Comparison of ENCODE assay signal across 19 cellular contexts in genomic region chr17:5823219-5823618, GRCh38.
DNase-seq lines count a peak whose midpoint lies in the region; ATAC-seq, FAIRE-seq and TF ChIP-seq lines count a peak whose summit lies in the region.
"Had no signal": no experiment of that assay in that cellular context is flagged by ENCODE, and none has a peak within 500 bp of the region (broad histone marks: within the 10 kb centered on the region; RNA-seq: fewer than 3 reads in every experiment).

No MANE protein-coding gene starts in this region.

- H3K9me3 Mint-ChIP-seq in activated CD4-positive, alpha-beta T cell treated with anti-CD3 and anti-CD28 coated beads, Interleukin-2, amount 10 ng/mL, durations not matched to agents 24 days and 14 days, result no peaks in the 10 kb centered on the region
- peaks cover 3% of the 10 kb centered on the region for H3K9me3 Mint-ChIP-seq in activated CD4-positive, alpha-beta T cell treated with anti-CD3 and anti-CD28 coated beads for 36 hours (ENCODE audit: low read depth)
- H3K9me3 Mint-ChIP-seq: CD4-positive, alpha-beta T cell had no signal

- TF ChIP-seq EP300 in K562 (IDR thresholded peaks at IDR 0.05; ENCODE audit: low read length), result no peak

- no peak for TF ChIP-seq POLR2A in HCT116 (IDR thresholded peaks at IDR 0.05; ENCODE audit: borderline replicate concordance, extremely low read depth, insufficient read depth, insufficient read length)
- no peak for TF ChIP-seq POLR2A in K562 (conservative IDR thresholded peaks at IDR 0.05)

- peak; percentile 43 for DNase-seq in activated CD4-positive, alpha-beta T cell treated with anti-CD3 and anti-CD28 coated beads, Interleukin-2, amount 10 ng/mL, durations not matched to agents 24 days and 14 days
- no peak for DNase-seq in activated CD4-positive, alpha-beta T cell treated with anti-CD3 and anti-CD28 coated beads for 36 hours
- peak; percentile 54 for DNase-seq in HCT116 (ENCODE audit: low read depth, low spot score)
- DNase-seq in K562 (ENCODE audit: extremely low read depth in 1 of 4, low spot score in 3 of 4), result peak in 1 of 4 experiments; percentile 9
- peak; percentile 19 for DNase-seq in lung (ENCODE audit: low spot score)
- no peak for DNase-seq in MG63
- DNase-seq in central memory CD4-positive, alpha-beta T cell, result no peak
- no peak for DNase-seq in stimulated activated CD4-positive, alpha-beta T cell treated with anti-CD3 and anti-CD28 coated beads, Interleukin-4, amount 100 ng/mL, for 4 hours
- DNase-seq: 8988T; C1 segment of cervical spinal cord; Calu3; CD4-positive, alpha-beta T cell; DMS 273 treated with DMSO at 0.1 percent for 48 hours; DMS79; GOT3 had no signal

- H3K36me3 ChIP-seq in HCT116 (ENCODE audit: control insufficient read depth in 1 of 2, insufficient read depth in 2 of 2, low read length in 2 of 2), result no peaks in the 10 kb centered on the region
- H3K36me3 ChIP-seq in K562 (ENCODE audit: control insufficient read depth, insufficient read depth, low read length), result no peaks in the 10 kb centered on the region
- H3K36me3 ChIP-seq in lung (ENCODE audit: control insufficient read depth in 2 of 2, insufficient read depth in 2 of 2, low read length in 2 of 2), result no peaks in the 10 kb centered on the region
- no peaks in the 10 kb centered on the region for H3K36me3 ChIP-seq in MG63
- H3K36me3 ChIP-seq: HAP-1 had no signal

- no peaks in the 10 kb centered on the region; the same call in 1 of the 2 replicates for H3K27me3 ChIP-seq in HCT116 (ENCODE audit: insufficient read depth, low read length)
- peaks cover 0 to 12% of the 10 kb centered on the region in 2 experiments; a peak in 1 of 5 replicates for H3K27me3 ChIP-seq in K562 (ENCODE audit: control insufficient read depth in 2 of 2, insufficient read depth in 2 of 2, low read length in 2 of 2)
- H3K27me3 ChIP-seq in lung (ENCODE audit: control insufficient read depth, insufficient read depth), result no peaks in the 10 kb centered on the region
- H3K27me3 ChIP-seq in MG63, result no peaks in the 10 kb centered on the region

- peaks cover 2% of the 10 kb centered on the region for H3K27me3 Mint-ChIP-seq in activated CD4-positive, alpha-beta T cell treated with anti-CD3 and anti-CD28 coated beads, Interleukin-2, amount 10 ng/mL, durations not matched to agents 24 days and 14 days
- peaks cover 22% of the 10 kb centered on the region for H3K27me3 Mint-ChIP-seq in activated CD4-positive, alpha-beta T cell treated with anti-CD3 and anti-CD28 coated beads for 36 hours

- H3K79me2 ChIP-seq in HCT116 (ENCODE audit: insufficient read depth, low read length) (no peaks in the 10 kb centered on the region), K562 (ENCODE audit: control insufficient read depth, insufficient read depth, low read length) (no peaks in the 10 kb centered on the region)

- TF ChIP-seq RAD21 in HCT116 (IDR thresholded peaks at IDR 0.05; ENCODE audit: low read depth), result peak; percentile 1; the same call in 1 of the 2 replicates
- TF ChIP-seq RAD21 in K562 (CRISPR knock-in tag; conservative IDR thresholded peaks at IDR 0.05 in 1 of 2, IDR thresholded peaks at IDR 0.05 in 1 of 2), result no peak

- H3K9me3 ChIP-seq in HCT116 (ENCODE audit: control insufficient read depth in 1 of 2, insufficient read depth in 1 of 2, low read depth in 1 of 2, low read length in 2 of 2) (no peaks in the 10 kb centered on the region), K562 (replicated peaks; ENCODE audit: control insufficient read depth, insufficient read depth, low read depth, low read length) (no peaks in the 10 kb centered on the region), lung (ENCODE audit: control insufficient read depth in 2 of 2, insufficient read depth in 1 of 2, low read length in 1 of 2) (no peaks in the 10 kb centered on the region), MG63 (peaks cover 2% of the 10 kb centered on the region; the same call in 1 of the 2 replicates)
- H3K9me3 ChIP-seq: HAP-1 had no signal

- TF ChIP-seq CTCF in HCT116 (IDR thresholded peaks at IDR 0.05 in 2 of 3, conservative IDR thresholded peaks at IDR 0.05 in 1 of 3; ENCODE audit: borderline replicate concordance in 1 of 3, insufficient read depth in 1 of 3, low read depth in 2 of 3, low read length in 2 of 3), result no peak
- no peak for TF ChIP-seq CTCF in K562 (IDR thresholded peaks at IDR 0.05 in 2 of 3, conservative IDR thresholded peaks at IDR 0.05 in 1 of 3; ENCODE audit: insufficient read depth in 2 of 3, low read depth in 1 of 3, low read length in 3 of 3)
- no peak for TF ChIP-seq CTCF in lung (IDR thresholded peaks at IDR 0.05; ENCODE audit: control extremely low read depth, extremely low read depth)

- no peaks in the 10 kb centered on the region for H3K36me3 Mint-ChIP-seq in activated CD4-positive, alpha-beta T cell treated with anti-CD3 and anti-CD28 coated beads, Interleukin-2, amount 10 ng/mL, durations not matched to agents 24 days and 14 days (ENCODE audit: low read depth)
- H3K36me3 Mint-ChIP-seq in activated CD4-positive, alpha-beta T cell treated with anti-CD3 and anti-CD28 coated beads for 36 hours (ENCODE audit: low read depth), result no peaks in the 10 kb centered on the region

- intact Hi-C loops in activated CD4-positive, alpha-beta T cell treated with anti-CD3 and anti-CD28 coated beads, Interleukin-2, amount 10 ng/mL, durations not matched to agents 24 days and 14 days (cut with micrococcal nuclease), result no loop called here
- intact Hi-C loops in activated CD4-positive, alpha-beta T cell treated with anti-CD3 and anti-CD28 coated beads for 36 hours (cut with DNase I, micrococcal nuclease), result no loop called here
- intact Hi-C loops in HCT116 (cut with micrococcal nuclease) (no loop called here), K562 (cut with micrococcal nuclease) (no loop called here)

- CTCF ChIA-PET in activated CD4-positive, alpha-beta T cell treated with anti-CD3 and anti-CD28 coated beads for 36 hours (lab: Charles Lee), result no interaction called here
- CTCF ChIA-PET in HCT116 (lab: Charles Lee) (no interaction called here), K562 (lab: Yijun Ruan, JAX; ENCODE audit: low intra/inter-chr PET ratio) (no interaction called here)

- H4K20me1 ChIP-seq in HCT116 (ENCODE audit: insufficient read depth), result no peaks in the 10 kb centered on the region
- H4K20me1 ChIP-seq in K562 (replicated peaks; ENCODE audit: control insufficient read depth, insufficient read depth, low read length), result no peaks in the 10 kb centered on the region

- POLR2A ChIA-PET in activated CD4-positive, alpha-beta T cell treated with anti-CD3 and anti-CD28 coated beads for 36 hours (lab: Charles Lee), result no interaction called here
- POLR2A ChIA-PET in HCT116 (lab: Charles Lee) (interaction anchor here (0.6 kb wide), 2 partner anchors 33 to 136 kb away, joined by 3 to 4 read pairs; no protein-coding TSS in a partner anchor), K562 (lab: Yijun Ruan, JAX) (no interaction called here)

- no peak overlapping the region for H3K27ac Mint-ChIP-seq in activated CD4-positive, alpha-beta T cell treated with anti-CD3 and anti-CD28 coated beads, Interleukin-2, amount 10 ng/mL, durations not matched to agents 24 days and 14 days
- H3K27ac Mint-ChIP-seq in activated CD4-positive, alpha-beta T cell treated with anti-CD3 and anti-CD28 coated beads for 36 hours, result no peak overlapping the region
- H3K27ac Mint-ChIP-seq: B cell; CD4-positive, alpha-beta T cell had no signal

- H3K27ac ChIP-seq in HCT116 (ENCODE audit: low read depth, low read length), result peak overlapping the region; percentile 12; the same call in 1 of the 2 replicates
- H3K27ac ChIP-seq in K562 (ENCODE audit: extremely low read depth, low read depth, low read length), result no peak overlapping the region
- no peak overlapping the region for H3K27ac ChIP-seq in lung (ENCODE audit: low read depth in 1 of 2, low read length in 1 of 2)

- no peak overlapping the region for H2AFZ ChIP-seq in HCT116 (ENCODE audit: low read depth, low read length, poor library complexity, severe bottlenecking)
- H2AFZ ChIP-seq in K562 (ENCODE audit: low read depth, low read length), result peak overlapping the region; percentile 39; the same call in 1 of the 2 replicates

- H3K4me1 Mint-ChIP-seq in activated CD4-positive, alpha-beta T cell treated with anti-CD3 and anti-CD28 coated beads, Interleukin-2, amount 10 ng/mL, durations not matched to agents 24 days and 14 days, result no peaks in the 10 kb centered on the region
- no peaks in the 10 kb centered on the region for H3K4me1 Mint-ChIP-seq in activated CD4-positive, alpha-beta T cell treated with anti-CD3 and anti-CD28 coated beads for 36 hours
- H3K4me1 Mint-ChIP-seq: B cell had no signal

- FAIRE-seq in K562 (lab: Jason Lieb, UNC), result no peak
- FAIRE-seq: GM12878, HTR-8/SVneo had no signal

- RAD21 ChIA-PET in HCT116 (lab: Charles Lee; ENCODE audit: low non-redundant PET in 1 of 2, low total read pairs in 2 of 2, uncharacterized antibody in 2 of 2, unreplicated experiment in 2 of 2), result no interaction called here

- WGBS in K562 (ENCODE audit: insufficient coverage, low coverage, missing lambda C conversion rate), result 0% methylated on average over 5 of the region's 6 CpGs
- 53 to 59% methylated on average over 6 of the region's 6 CpGs for WGBS in lung, 2 donors

- H3K4me1 ChIP-seq in HCT116 (ENCODE audit: control insufficient read depth in 1 of 2, insufficient read depth in 2 of 2, low read length in 2 of 2) (peaks cover 12 to 35% of the 10 kb centered on the region in 2 experiments; a peak in 3 of 4 replicates), K562 (replicated peaks in 1 of 2; ENCODE audit: control insufficient read depth in 2 of 2, insufficient read depth in 2 of 2, low read length in 2 of 2) (no peaks in the 10 kb centered on the region), lung (ENCODE audit: control insufficient read depth in 2 of 2, insufficient read depth in 2 of 2, low read length in 2 of 2) (no peaks in the 10 kb centered on the region)
- H3K4me1 ChIP-seq: HAP-1 had no signal

- no peaks in the 10 kb centered on the region for H3K9me2 ChIP-seq in HCT116 (ENCODE audit: insufficient read depth)

- H3K9ac ChIP-seq in HCT116 (ENCODE audit: low read length), result no peak overlapping the region
- H3K9ac ChIP-seq in K562 (ENCODE audit: insufficient read depth in 1 of 2, low read depth in 2 of 2, low read length in 2 of 2), result no peak overlapping the region

- ATAC-seq in activated CD4-positive, alpha-beta T cell treated with anti-CD3 and anti-CD28 coated beads for 36 hours, result no peak
- peak; percentile 75 for ATAC-seq in HCT116
- peak; percentile 49; the same call in 2 of the 3 replicates for ATAC-seq in K562
- ATAC-seq in lung (ENCODE audit: insufficient read depth, low FRiP score), result no peak
- ATAC-seq: GM12878 had no signal

- H3K9me1 ChIP-seq in K562 (ENCODE audit: control insufficient read depth, insufficient read depth, low read length), result no peaks in the 10 kb centered on the region

- 0 out of 4 replicates have a peak overlapping the region, but pooled peaks of 1 of the 2 experiments have one; percentile 12 for H3K4me3 ChIP-seq in HCT116 (replicated peaks in 1 of 2; ENCODE audit: low read depth in 1 of 2, low read length in 2 of 2)
- no peak overlapping the region for H3K4me3 ChIP-seq in K562
- H3K4me3 ChIP-seq in lung, result no peak overlapping the region
- no peak overlapping the region for H3K4me3 ChIP-seq in MG63
- H3K4me3 ChIP-seq: GM12878, HAP-1 had no signal

- H3K4me2 ChIP-seq in HCT116 (ENCODE audit: low read length) (peak overlapping the region; percentile 52), K562 (ENCODE audit: insufficient read depth, low read length) (no peak overlapping the region; the same call in 1 of the 2 replicates)

- H3K4me3 Mint-ChIP-seq in activated CD4-positive, alpha-beta T cell treated with anti-CD3 and anti-CD28 coated beads, Interleukin-2, amount 10 ng/mL, durations not matched to agents 24 days and 14 days, result no peak overlapping the region
- H3K4me3 Mint-ChIP-seq in activated CD4-positive, alpha-beta T cell treated with anti-CD3 and anti-CD28 coated beads for 36 hours, result no peak overlapping the region
- H3K4me3 Mint-ChIP-seq: B cell; CD4-positive, alpha-beta T cell had no signal

- in situ Hi-C loops in K562 (cut with MboI), result no loop called here

- BruUV-seq in HCT116 (replicated peaks; lab: Mats Ljungman, UMichigan) (no TSS peak), K562 (replicated peaks; lab: Mats Ljungman, UMichigan) (no TSS peak)

Comparison
In these comparisons a context has a peak if more than half of its experiments do, and no peak if none do; other contexts are left out.
1. DNase-seq: peak in activated CD4-positive, alpha-beta T cell treated with anti-CD3 and anti-CD28 coated beads, Interleukin-2, amount 10 ng/mL, durations not matched to agents 24 days and 14 days (single experiment), HCT116 (single experiment) and lung (single experiment); none in activated CD4-positive, alpha-beta T cell treated with anti-CD3 and anti-CD28 coated beads for 36 hours (single experiment), MG63 (single experiment), central memory CD4-positive, alpha-beta T cell (single experiment) and stimulated activated CD4-positive, alpha-beta T cell treated with anti-CD3 and anti-CD28 coated beads, Interleukin-4, amount 100 ng/mL, for 4 hours (0 of 2).
2. ATAC-seq: peak in HCT116 (single experiment) and K562 (single experiment); none in activated CD4-positive, alpha-beta T cell treated with anti-CD3 and anti-CD28 coated beads for 36 hours (single experiment) and lung (single experiment).